18 cellular contexts compared by ENCODE assay signal in the genomic region with DNA sequence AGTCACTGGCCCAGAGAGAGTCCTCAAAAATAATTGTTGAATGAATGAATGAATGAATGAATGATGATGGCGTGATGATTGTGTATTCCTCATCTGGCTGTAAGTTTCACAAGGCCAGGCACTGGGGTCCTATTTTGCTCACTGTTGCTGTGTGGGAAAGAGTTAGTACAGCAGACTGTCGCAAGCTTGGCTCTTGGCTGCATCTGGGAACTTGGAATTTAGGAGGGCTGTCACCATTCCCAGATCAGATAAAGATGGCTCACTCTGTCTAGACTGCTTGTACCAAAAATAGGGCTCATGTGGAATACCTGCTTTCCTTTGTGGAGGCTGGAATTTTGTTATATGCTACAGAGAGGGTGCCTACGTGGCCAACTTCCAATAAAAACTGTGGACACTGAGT.
DNase-seq lines count a peak whose midpoint lies in the region; ATAC-seq and TF ChIP-seq lines count a peak whose summit lies in the region.
"Had no signal": no experiment of that assay in that cellular context is flagged by ENCODE, and none has a peak within 500 bp of the region (broad histone marks: within the 10 kb centered on the region; RNA-seq: fewer than 3 reads in every experiment).

No MANE protein-coding gene starts in this region.

- H3K56ac ChIP-seq in mesendoderm (ENCODE audit: low read length) = no peak overlapping the region

- WGBS in endodermal cell (ENCODE audit: insufficient coverage in 1 of 2, insufficient read length in 1 of 2), 2 experiments = 92 to 100% methylated on average over 2 to 3 of the region's 3 CpGs
- no CpG with 5 or more reads among the region's 3 CpGs for WGBS in mesendoderm (ENCODE audit: extremely low coverage, insufficient coverage, low lambda C conversion rate)
- WGBS in psoas muscle, 3 donors = 56 to 88% (median 65%) methylated on average over 3 of the region's 3 CpGs

- POLR2A ChIA-PET in activated CD4-positive, alpha-beta T cell treated with anti-CD3 and anti-CD28 coated beads, Interleukin-2, amount 10 ng/mL, durations not matched to agents 7 days and 5 days (lab: Charles Lee) = no interaction called here
- POLR2A ChIA-PET in MCF 10A (lab: Yijun Ruan, JAX) = no interaction called here

- H4K8ac ChIP-seq in mesendoderm (ENCODE audit: low read depth, low read length) = no peak overlapping the region

- no peaks in the 10 kb centered on the region for H3K27me3 ChIP-seq in endodermal cell (ENCODE audit: control insufficient read depth, insufficient read depth, low read length, poor library complexity, severe bottlenecking)
- no peaks in the 10 kb centered on the region for H3K27me3 ChIP-seq in mesendoderm (ENCODE audit: insufficient read depth, low read length, poor library complexity)
- no peaks in the 10 kb centered on the region for H3K27me3 ChIP-seq in psoas muscle (ENCODE audit: insufficient read depth in 3 of 3, low read length in 2 of 3)
- H3K27me3 ChIP-seq in skeletal muscle tissue (ENCODE audit: control insufficient read depth in 3 of 3, insufficient read depth in 3 of 3, low read length in 3 of 3) = no peaks in the 10 kb centered on the region
- H3K27me3 ChIP-seq: BE2C; BLaER1 treated with 17β-estradiol and CSF1 and Interleukin-3, amounts not matched to agents 10 nM and 100 nM had no signal

- H4K5ac ChIP-seq in mesendoderm (ENCODE audit: low read length) = no peak overlapping the region

- no TSS peak for BruUV-seq in MCF 10A (replicated peaks; lab: Mats Ljungman, UMichigan)

- H3K27me3 Mint-ChIP-seq in endodermal cell (ENCODE audit: insufficient read depth) (no peaks in the 10 kb centered on the region), MCF 10A (ENCODE audit: insufficient read depth, unreplicated experiment) (no peaks in the 10 kb centered on the region)
- H3K27me3 Mint-ChIP-seq in activated CD4-positive, alpha-beta T cell treated with anti-CD3 and anti-CD28 coated beads, Interleukin-2, amount 10 ng/mL, durations not matched to agents 7 days and 5 days = no peaks in the 10 kb centered on the region
- H3K27me3 Mint-ChIP-seq: CD4-positive, alpha-beta memory T cell had no signal

- DNase-seq in endodermal cell = no peak
- DNase-seq in mesendoderm = no peak
- no peak for DNase-seq in psoas muscle
- DNase-seq in activated CD4-positive, alpha-beta T cell treated with anti-CD3 and anti-CD28 coated beads, Interleukin-2, amount 10 ng/mL, durations not matched to agents 7 days and 5 days = no peak
- no peak for DNase-seq in COLO668 (lab: John Stamatoyannopoulos, UW; ENCODE audit: unreplicated experiment)
- no peak for DNase-seq in MCF 10A (ENCODE audit: unreplicated experiment)
- DNase-seq: AML-193; BE2C; Caco-2; CD4-positive, alpha-beta memory T cell; DMS153; DND-41; GOT3; HFFc6 had no signal

- peaks cover 20% of the 10 kb centered on the region for H3K9me3 ChIP-seq in endodermal cell (ENCODE audit: control insufficient read depth, low read length)
- H3K9me3 ChIP-seq in psoas muscle = no peaks in the 10 kb centered on the region
- H3K9me3 ChIP-seq in skeletal muscle tissue (ENCODE audit: control insufficient read depth in 3 of 3, low read length in 3 of 3) = no peaks in the 10 kb centered on the region
- H3K9me3 ChIP-seq: BE2C, HAP-1 had no signal

- H2BK5ac ChIP-seq in mesendoderm (ENCODE audit: low read length) = no peak overlapping the region

- TF ChIP-seq CTCF in endodermal cell (conservative IDR thresholded peaks at IDR 0.05) (no peak), psoas muscle (IDR thresholded peaks at IDR 0.05) (no peak), MCF 10A (IDR thresholded peaks at IDR 0.05; ENCODE audit: unreplicated experiment) (no peak)

- H3K23ac ChIP-seq in mesendoderm (ENCODE audit: low read length) = no peak overlapping the region

- H2AK5ac ChIP-seq in mesendoderm (ENCODE audit: low read length) = no peak overlapping the region

- H3K4me3 ChIP-seq in endodermal cell (ENCODE audit: low read length) (peak overlapping the region; percentile 32), mesendoderm (ENCODE audit: low read length) (peak overlapping the region; percentile 19), psoas muscle (no peak overlapping the region), skeletal muscle tissue (ENCODE audit: low read length in 3 of 3) (peak overlapping the region in 1 of 3 donors; percentile 31)
- H3K4me3 ChIP-seq: BLaER1 treated with 17β-estradiol and CSF1 and Interleukin-3, amounts not matched to agents 10 nM and 100 nM; HAP-1 had no signal

- H3K36me3 Mint-ChIP-seq in endodermal cell (ENCODE audit: low read depth) (peaks cover 8% of the 10 kb centered on the region), MCF 10A (ENCODE audit: insufficient read depth, unreplicated experiment) (no peaks in the 10 kb centered on the region)
- H3K36me3 Mint-ChIP-seq in activated CD4-positive, alpha-beta T cell treated with anti-CD3 and anti-CD28 coated beads, Interleukin-2, amount 10 ng/mL, durations not matched to agents 7 days and 5 days (ENCODE audit: low read depth) = peaks cover 2% of the 10 kb centered on the region

- no peak overlapping the region for H3K4me2 ChIP-seq in mesendoderm (ENCODE audit: low read length)
- H3K4me2 ChIP-seq: BLaER1 treated with 17β-estradiol and CSF1 and Interleukin-3, amounts not matched to agents 10 nM and 100 nM had no signal

- H3K79me2 ChIP-seq in mesendoderm (ENCODE audit: control insufficient read depth, insufficient read depth, low read length) = no peaks in the 10 kb centered on the region

- H3K4me3 Mint-ChIP-seq in endodermal cell (no peak overlapping the region), MCF 10A (ENCODE audit: unreplicated experiment) (no peak overlapping the region)
- H3K4me3 Mint-ChIP-seq in activated CD4-positive, alpha-beta T cell treated with anti-CD3 and anti-CD28 coated beads, Interleukin-2, amount 10 ng/mL, durations not matched to agents 7 days and 5 days = no peak overlapping the region
- H3K4me3 Mint-ChIP-seq: CD4-positive, alpha-beta memory T cell; HFFc6 had no signal

- intact Hi-C loops in psoas muscle (cut with DNase I) = loop anchor here in 1 of 2 donors (2.0 kb wide), 1 partner anchor 117 kb away; no protein-coding TSS in a partner anchor
- intact Hi-C loops in MCF 10A (cut with micrococcal nuclease) = no loop called here

- H3K79me1 ChIP-seq in mesendoderm (ENCODE audit: low read length) = no peaks in the 10 kb centered on the region

- H2BK120ac ChIP-seq in mesendoderm (ENCODE audit: low read depth, low read length) = no peak overlapping the region

- no peaks in the 10 kb centered on the region for H3K36me3 ChIP-seq in endodermal cell (ENCODE audit: control insufficient read depth, insufficient read depth, low read length)
- H3K36me3 ChIP-seq in mesendoderm (ENCODE audit: control insufficient read depth, insufficient read depth, low read length) = no peaks in the 10 kb centered on the region
- H3K36me3 ChIP-seq in psoas muscle (ENCODE audit: insufficient read depth in 1 of 2, low read depth in 1 of 2) = no peaks in the 10 kb centered on the region
- H3K36me3 ChIP-seq in skeletal muscle tissue (ENCODE audit: control insufficient read depth in 3 of 3, insufficient read depth in 3 of 3, low read length in 3 of 3) = no peaks in the 10 kb centered on the region
- H3K36me3 ChIP-seq: BE2C, HAP-1 had no signal

- CTCF ChIA-PET in activated CD4-positive, alpha-beta T cell treated with anti-CD3 and anti-CD28 coated beads, Interleukin-2, amount 10 ng/mL, durations not matched to agents 7 days and 5 days (lab: Charles Lee) = no interaction called here
- CTCF ChIA-PET in MCF 10A (lab: Yijun Ruan, JAX) = no interaction called here

- H3K4me1 ChIP-seq in endodermal cell (ENCODE audit: control insufficient read depth, insufficient read depth, low read length) (no peaks in the 10 kb centered on the region), mesendoderm (ENCODE audit: control insufficient read depth, low read depth, low read length) (no peaks in the 10 kb centered on the region), psoas muscle (peaks cover 22% of the 10 kb centered on the region), skeletal muscle tissue (ENCODE audit: control insufficient read depth in 3 of 3, insufficient read depth in 3 of 3, low read length in 3 of 3) (peaks cover 3 to 25% (median 13%) of the 10 kb centered on the region in 3 donors)
- H3K4me1 ChIP-seq: BE2C; BLaER1 treated with 17β-estradiol and CSF1 and Interleukin-3, amounts not matched to agents 10 nM and 100 nM; Caco-2; HAP-1 had no signal

- H3K4me1 Mint-ChIP-seq in endodermal cell = no peaks in the 10 kb centered on the region
- H3K4me1 Mint-ChIP-seq in activated CD4-positive, alpha-beta T cell treated with anti-CD3 and anti-CD28 coated beads, Interleukin-2, amount 10 ng/mL, durations not matched to agents 7 days and 5 days = no peaks in the 10 kb centered on the region
- H3K4me1 Mint-ChIP-seq in MCF 10A (ENCODE audit: insufficient read depth, unreplicated experiment) = no peaks in the 10 kb centered on the region
- H3K4me1 Mint-ChIP-seq: CD4-positive, alpha-beta memory T cell had no signal

- ATAC-seq in psoas muscle = peak; percentile 79 to 89 (median 83)

- no peak overlapping the region for H3K27ac ChIP-seq in endodermal cell (ENCODE audit: low read depth, low read length)
- no peak overlapping the region for H3K27ac ChIP-seq in mesendoderm (ENCODE audit: low read depth, low read length)
- peak overlapping the region; percentile 82 for H3K27ac ChIP-seq in psoas muscle
- peak overlapping the region; percentile 21 for H3K27ac ChIP-seq in skeletal muscle tissue (ENCODE audit: low read depth, low read length)
- H3K27ac ChIP-seq: 22Rv1; BLaER1 treated with 17β-estradiol and CSF1 and Interleukin-3, amounts not matched to agents 10 nM and 100 nM had no signal

- H3K27ac Mint-ChIP-seq in endodermal cell (no peak overlapping the region), MCF 10A (ENCODE audit: low read depth, unreplicated experiment) (no peak overlapping the region)
- H3K27ac Mint-ChIP-seq in activated CD4-positive, alpha-beta T cell treated with anti-CD3 and anti-CD28 coated beads, Interleukin-2, amount 10 ng/mL, durations not matched to agents 7 days and 5 days = no peak overlapping the region
- H3K27ac Mint-ChIP-seq: HFFc6 had no signal

- H3K9me3 Mint-ChIP-seq in endodermal cell (peaks cover 27% of the 10 kb centered on the region), MCF 10A (ENCODE audit: unreplicated experiment) (peaks cover 11% of the 10 kb centered on the region)
- H3K9me3 Mint-ChIP-seq in activated CD4-positive, alpha-beta T cell treated with anti-CD3 and anti-CD28 coated beads, Interleukin-2, amount 10 ng/mL, durations not matched to agents 7 days and 5 days = peaks cover 24% of the 10 kb centered on the region

- H3K4ac ChIP-seq in mesendoderm (ENCODE audit: low read depth, low read length) = no peak overlapping the region

- H3K9ac ChIP-seq in endodermal cell (ENCODE audit: extremely low read depth, low read length, poor library complexity, severe bottlenecking) (no peak overlapping the region), mesendoderm (ENCODE audit: low read length) (no peak overlapping the region), skeletal muscle tissue (ENCODE audit: low read depth in 1 of 3, low read length in 3 of 3) (peak overlapping the region in 1 of 3 donors; percentile 11)
- H3K9ac ChIP-seq: BLaER1 treated with 17β-estradiol and CSF1 and Interleukin-3, amounts not matched to agents 10 nM and 100 nM had no signal

- no peak overlapping the region for H3K18ac ChIP-seq in mesendoderm (ENCODE audit: low read length)

- H2BK15ac ChIP-seq in mesendoderm (replicated peaks; ENCODE audit: low read depth) = no peak overlapping the region

Comparison
In these comparisons a context has a peak if more than half of its experiments do, and no peak if none do; other contexts are left out.
1. H3K27ac ChIP-seq: peak in psoas muscle (single experiment) and skeletal muscle tissue (single experiment); none in endodermal cell (single experiment) and mesendoderm (single experiment).